In genomic region chr7:12291870-12292269, GRCh38 we compare ENCODE assay signal across 11 cellular contexts.
DNase-seq lines count a peak whose midpoint lies in the region; ATAC-seq and TF ChIP-seq lines count a peak whose summit lies in the region.
"Had no signal": no experiment of that assay in that cellular context is flagged by ENCODE, and none has a peak within 500 bp of the region (broad histone marks: within the 10 kb centered on the region; RNA-seq: fewer than 3 reads in every experiment).

No MANE protein-coding gene starts in this region.

- H3K4me3 ChIP-seq in OCI-LY1 (ENCODE audit: low read depth, low read length, poor library complexity, severe bottlenecking) (no peak overlapping the region), fibroblast of villous mesenchyme (ENCODE audit: low read depth, low read length) (no peak overlapping the region), adrenal gland (no peak overlapping the region)
- H3K4me3 ChIP-seq: dorsolateral prefrontal cortex, vagina had no signal

- no peaks in the 10 kb centered on the region for H4K20me1 ChIP-seq in OCI-LY1 (ENCODE audit: insufficient read depth, low read length)

- H3K9ac ChIP-seq in OCI-LY1 (ENCODE audit: low read length): no peak overlapping the region

- H3K4me1 Mint-ChIP-seq in CD4-positive, alpha-beta T cell (ENCODE audit: low read depth): no peaks in the 10 kb centered on the region

- no peak for DNase-seq in CD4-positive, alpha-beta T cell
- DNase-seq in fibroblast of villous mesenchyme (ENCODE audit: low read depth) (peak; percentile 14), adrenal gland (no peak), GM03348 (ENCODE audit: low spot score) (no peak)
- DNase-seq: dorsolateral prefrontal cortex had no signal

- H3K4me3 Mint-ChIP-seq in CD4-positive, alpha-beta T cell: no peak overlapping the region

- H3K79me2 ChIP-seq in OCI-LY1 (ENCODE audit: insufficient read depth, low read length): no peaks in the 10 kb centered on the region

- no peaks in the 10 kb centered on the region for H3K9me2 ChIP-seq in OCI-LY1 (ENCODE audit: low read depth, low read length)

- H3K9me3 ChIP-seq in CD4-positive, alpha-beta T cell (ENCODE audit: control insufficient read depth, low read length): no peaks in the 10 kb centered on the region
- H3K9me3 ChIP-seq in OCI-LY1 (ENCODE audit: low read length) (no peaks in the 10 kb centered on the region), adrenal gland (replicated peaks in 1 of 3) (no peaks in the 10 kb centered on the region)
- H3K9me3 ChIP-seq: neutrophil, vagina had no signal

- no peaks in the 10 kb centered on the region for H3K9me3 Mint-ChIP-seq in CD4-positive, alpha-beta T cell

- no peak for TF ChIP-seq POLR2A in adrenal gland (IDR thresholded peaks at IDR 0.05)

- CTCF ChIA-PET in CD4-positive, alpha-beta T cell (lab: Charles Lee): interaction anchor here (0.8 kb wide), 1 partner anchor 16 kb away, joined by 3 read pairs; no protein-coding TSS in a partner anchor

- intact Hi-C loops in CD4-positive, alpha-beta T cell (cut with DNase I, micrococcal nuclease): loop anchor here in 1 of 2 experiments (1.0 kb wide), 1 partner anchor 225 kb away; no protein-coding TSS in a partner anchor
- intact Hi-C loops in adrenal gland (cut with DNase I): no loop called here

- H2AFZ ChIP-seq in OCI-LY1 (ENCODE audit: low read length): no peak overlapping the region

- H3K27me3 ChIP-seq in CD4-positive, alpha-beta T cell (ENCODE audit: control insufficient read depth, insufficient read depth, low read length): no peaks in the 10 kb centered on the region
- H3K27me3 ChIP-seq in OCI-LY1 (ENCODE audit: insufficient read depth, low read length) (no peaks in the 10 kb centered on the region), adrenal gland (no peaks in the 10 kb centered on the region)
- H3K27me3 ChIP-seq: neutrophil, vagina had no signal

- no peaks in the 10 kb centered on the region for H3K36me3 Mint-ChIP-seq in CD4-positive, alpha-beta T cell (ENCODE audit: low read depth)

- H3K4me1 ChIP-seq in OCI-LY1 (ENCODE audit: insufficient read depth, low read length, severe bottlenecking): no peaks in the 10 kb centered on the region
- H3K4me1 ChIP-seq in adrenal gland (replicated peaks in 1 of 2): no peaks in the 10 kb centered on the region
- H3K4me1 ChIP-seq: vagina had no signal

- ATAC-seq in CD4-positive, alpha-beta T cell (ENCODE audit: poor library complexity): no peak
- ATAC-seq in GM18498 (IDR thresholded peaks at IDR 0.05; ENCODE audit: unreplicated experiment) (peak; percentile 50), GM21423 (IDR thresholded peaks at IDR 0.05; ENCODE audit: unreplicated experiment) (no peak), HG03135 (IDR thresholded peaks at IDR 0.05; ENCODE audit: unreplicated experiment) (no peak)

- POLR2A ChIA-PET in CD4-positive, alpha-beta T cell (lab: Charles Lee): interaction anchor here (0.6 kb wide), 1 partner anchor 80 kb away, joined by 3 read pairs; the partner anchor contains the start of gene TMEM106B

- WGBS in adrenal gland, 4 donors: 56 to 80% (median 77%) methylated on average over 1 of the region's 1 CpG

- no peak overlapping the region for H3K27ac ChIP-seq in CD4-positive, alpha-beta T cell (ENCODE audit: low read depth, low read length)
- H3K27ac ChIP-seq in OCI-LY1 (ENCODE audit: low read depth, low read length, poor library complexity, severe bottlenecking) (no peak overlapping the region), adrenal gland (no peak overlapping the region)
- H3K27ac ChIP-seq: dorsolateral prefrontal cortex, neutrophil, vagina had no signal

- TF ChIP-seq CTCF in CD4-positive, alpha-beta T cell (IDR thresholded peaks at IDR 0.05): peak; percentile 17
- TF ChIP-seq CTCF in OCI-LY1 (IDR thresholded peaks at IDR 0.05; ENCODE audit: low read length) (peak; percentile 50; the same call in 1 of the 2 replicates), fibroblast of villous mesenchyme (IDR thresholded peaks at IDR 0.05; ENCODE audit: insufficient read depth, low read depth, low read length) (peak; percentile 60), adrenal gland (IDR thresholded peaks at IDR 0.05) (no peak)

- peaks cover 5% of the 10 kb centered on the region for H3K27me3 Mint-ChIP-seq in CD4-positive, alpha-beta T cell

- H3K36me3 ChIP-seq in OCI-LY1 (ENCODE audit: insufficient read depth, low read length) (no peaks in the 10 kb centered on the region), adrenal gland (replicated peaks in 1 of 2) (no peaks in the 10 kb centered on the region)
- H3K36me3 ChIP-seq: neutrophil, vagina had no signal

- no peak overlapping the region for H3K4me2 ChIP-seq in OCI-LY1 (ENCODE audit: low read length)

- H3K27ac Mint-ChIP-seq in CD4-positive, alpha-beta T cell: no peak overlapping the region

- H3F3A ChIP-seq in OCI-LY1 (ENCODE audit: insufficient read depth, low read length): no peaks in the 10 kb centered on the region

Comparison
In these comparisons a context has a peak if more than half of its experiments do, and no peak if none do; other contexts are left out.
1. CTCF ChIP-seq: peak in CD4-positive, alpha-beta T cell (single experiment), OCI-LY1 (single experiment) and fibroblast of villous mesenchyme (single experiment); none in adrenal gland (0 of 6).